Comparison of ENCODE assay signal across 1 cellular context in the genomic region with DNA sequence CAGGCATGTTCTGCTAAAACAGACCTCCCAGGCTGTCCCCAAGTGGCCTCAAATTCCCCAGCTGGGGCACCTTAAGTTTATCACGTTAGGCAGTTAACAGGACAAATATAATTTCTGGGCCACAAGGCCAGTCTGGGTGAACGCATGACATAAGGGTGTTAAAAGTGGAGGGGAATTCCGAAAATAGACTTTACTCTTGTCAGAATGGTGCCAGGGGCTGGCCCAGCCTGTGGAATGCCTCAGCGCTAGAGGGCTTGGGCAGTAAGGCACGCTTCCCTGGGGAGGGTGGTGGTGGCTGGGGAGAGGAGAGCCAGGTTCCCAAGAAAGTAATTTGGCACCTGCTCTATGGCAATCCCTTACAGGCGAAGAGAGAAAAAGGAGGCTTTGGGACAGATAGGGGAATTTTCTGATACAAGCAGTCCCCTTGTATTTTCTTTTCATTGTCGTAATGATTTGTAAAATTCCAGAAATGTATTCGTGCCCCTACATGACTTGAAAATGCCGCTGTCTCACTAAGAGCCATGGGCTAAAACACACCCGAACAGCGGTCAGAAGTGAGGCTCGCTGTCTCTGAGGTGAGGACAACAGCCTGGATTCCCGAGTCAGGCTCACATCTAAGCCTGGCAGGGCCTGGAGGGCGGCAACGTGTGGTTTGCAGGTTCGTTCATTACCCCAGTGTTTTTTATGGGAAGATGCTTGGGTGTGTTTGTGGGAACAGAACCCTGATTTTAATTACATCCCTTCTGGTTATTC.
TF ChIP-seq lines count a peak whose summit lies in the region.

No MANE protein-coding gene starts in this region.

TF ChIP-seq in SK-N-SH, 30 proteins besides CTCF, POLR2A, EP300 and RAD21 (continued from another document):
- TF ChIP-seq RCOR1 (IDR thresholded peaks at IDR 0.05; ENCODE audit: low read length) (no peak), MEF2A (IDR thresholded peaks at IDR 0.05; ENCODE audit: borderline replicate concordance, low read depth) (no peak), MXI1 (IDR thresholded peaks at IDR 0.05; ENCODE audit: low read depth, low read length) (no peak), RFX5 (IDR thresholded peaks at IDR 0.05; ENCODE audit: low read length) (no peak), TEAD4 (IDR thresholded peaks at IDR 0.05; ENCODE audit: borderline replicate concordance, insufficient read depth) (no peak), GABPA (IDR thresholded peaks at IDR 0.05; ENCODE audit: low read depth) (no peak), GATA2 (CRISPR knock-in tag; IDR thresholded peaks at IDR 0.05) (no peak), EZH2phosphoT487 (IDR thresholded peaks at IDR 0.05; ENCODE audit: borderline replicate concordance, low read depth) (no peak)
- TF ChIP-seq, protein P1, sequence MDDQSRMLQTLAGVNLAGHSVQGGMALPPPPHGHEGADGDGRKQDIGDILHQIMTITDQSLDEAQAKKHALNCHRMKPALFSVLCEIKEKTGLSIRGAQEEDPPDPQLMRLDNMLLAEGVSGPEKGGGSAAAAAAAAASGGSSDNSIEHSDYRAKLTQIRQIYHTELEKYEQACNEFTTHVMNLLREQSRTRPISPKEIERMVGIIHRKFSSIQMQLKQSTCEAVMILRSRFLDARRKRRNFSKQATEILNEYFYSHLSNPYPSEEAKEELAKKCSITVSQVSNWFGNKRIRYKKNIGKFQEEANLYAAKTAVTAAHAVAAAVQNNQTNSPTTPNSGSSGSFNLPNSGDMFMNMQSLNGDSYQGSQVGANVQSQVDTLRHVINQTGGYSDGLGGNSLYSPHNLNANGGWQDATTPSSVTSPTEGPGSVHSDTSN (IDR thresholded peaks at IDR 0.05), result no peak
- TF ChIP-seq, protein P2, sequence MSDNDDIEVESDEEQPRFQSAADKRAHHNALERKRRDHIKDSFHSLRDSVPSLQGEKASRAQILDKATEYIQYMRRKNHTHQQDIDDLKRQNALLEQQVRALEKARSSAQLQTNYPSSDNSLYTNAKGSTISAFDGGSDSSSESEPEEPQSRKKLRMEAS (IDR thresholded peaks at IDR 0.05; ENCODE audit: low read depth), result no peak
- TF ChIP-seq, protein P3, sequence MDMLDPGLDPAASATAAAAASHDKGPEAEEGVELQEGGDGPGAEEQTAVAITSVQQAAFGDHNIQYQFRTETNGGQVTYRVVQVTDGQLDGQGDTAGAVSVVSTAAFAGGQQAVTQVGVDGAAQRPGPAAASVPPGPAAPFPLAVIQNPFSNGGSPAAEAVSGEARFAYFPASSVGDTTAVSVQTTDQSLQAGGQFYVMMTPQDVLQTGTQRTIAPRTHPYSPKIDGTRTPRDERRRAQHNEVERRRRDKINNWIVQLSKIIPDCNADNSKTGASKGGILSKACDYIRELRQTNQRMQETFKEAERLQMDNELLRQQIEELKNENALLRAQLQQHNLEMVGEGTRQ (IDR thresholded peaks at IDR 0.05; ENCODE audit: borderline replicate concordance, low read depth, low read length), result no peak
TF ChIP-seq in SK-N-SH: peak in this region for 0.
